Comparison of ENCODE assay signal across 3 cellular contexts in genomic region chr10:71245420-71246325, GRCh38.
TF ChIP-seq lines count a peak whose summit lies in the region.

No MANE protein-coding gene starts in this region.

TF ChIP-seq in SK-N-SH, 30 proteins besides CTCF, POLR2A, EP300 and RAD21:
- TF ChIP-seq FOXM1 (IDR thresholded peaks at IDR 0.05; ENCODE audit: low read depth) (no peak), FOXJ3 (CRISPR knock-in tag; IDR thresholded peaks at IDR 0.05) (no peak), PBX3 (IDR thresholded peaks at IDR 0.05) (no peak), USF1 (IDR thresholded peaks at IDR 0.05; ENCODE audit: borderline replicate concordance, low read depth) (no peak), TCF12 (IDR thresholded peaks at IDR 0.05) (no peak), RXRA (IDR thresholded peaks at IDR 0.05; ENCODE audit: borderline replicate concordance, low read depth) (no peak), POLR2AphosphoS5 (IDR thresholded peaks at IDR 0.05; ENCODE audit: low read depth, low read length) (no peak), TAF1 (IDR thresholded peaks at IDR 0.05; ENCODE audit: borderline replicate concordance, low read depth, low read length) (no peak), SMC3 (IDR thresholded peaks at IDR 0.05; ENCODE audit: low read depth, low read length) (no peak), GATA2 (CRISPR knock-in tag; IDR thresholded peaks at IDR 0.05) (no peak), NRF1 (IDR thresholded peaks at IDR 0.05; ENCODE audit: low read depth, low read length) (no peak), ELF1 (IDR thresholded peaks at IDR 0.05) (no peak), RFX5 (IDR thresholded peaks at IDR 0.05; ENCODE audit: low read length) (no peak), EZH2phosphoT487 (IDR thresholded peaks at IDR 0.05; ENCODE audit: borderline replicate concordance, low read depth) (no peak), CHD2 (IDR thresholded peaks at IDR 0.05; ENCODE audit: low read length, partially characterized antibody) (no peak), ZBTB33 (IDR thresholded peaks at IDR 0.05; ENCODE audit: borderline replicate concordance, low read depth) (no peak), MXI1 (IDR thresholded peaks at IDR 0.05; ENCODE audit: low read depth, low read length) (no peak), JUND (IDR thresholded peaks at IDR 0.05) (no peak)

TF ChIP-seq in SK-N-SH treated with all-trans-retinoic acid at 6 μM for 48 hours, 23 proteins besides CTCF, POLR2A, EP300 and RAD21:
- TF ChIP-seq OSR1 (CRISPR knock-in tag; IDR thresholded peaks at IDR 0.05) (no peak), PPARA (CRISPR knock-in tag; IDR thresholded peaks at IDR 0.05; ENCODE audit: borderline replicate concordance) (no peak), BACH2 (CRISPR knock-in tag; IDR thresholded peaks at IDR 0.05; ENCODE audit: borderline replicate concordance) (no peak), ISL1 (CRISPR knock-in tag; IDR thresholded peaks at IDR 0.05) (no peak), RARB (CRISPR knock-in tag; IDR thresholded peaks at IDR 0.05) (no peak), ZNF8 (CRISPR knock-in tag; IDR thresholded peaks at IDR 0.05) (no peak), PATZ1 (CRISPR knock-in tag; IDR thresholded peaks at IDR 0.05; ENCODE audit: borderline replicate concordance) (no peak), TSHZ2 (CRISPR knock-in tag; IDR thresholded peaks at IDR 0.05) (no peak), ESRRG (CRISPR knock-in tag; IDR thresholded peaks at IDR 0.05) (no peak), TCF4 (CRISPR knock-in tag; IDR thresholded peaks at IDR 0.05; ENCODE audit: borderline replicate concordance) (no peak), ARNTL (CRISPR knock-in tag; IDR thresholded peaks at IDR 0.05; ENCODE audit: borderline replicate concordance, low read depth) (no peak)
TF ChIP-seq in SK-N-SH treated with all-trans-retinoic acid at 6 μM for 48 hours: peak in this region for 0.

TF ChIP-seq in H1, 55 proteins besides CTCF, POLR2A, EP300 and RAD21:
- TF ChIP-seq POU5F1 (IDR thresholded peaks at IDR 0.05; ENCODE audit: low read depth, low read length) (no peak), ATF2 (IDR thresholded peaks at IDR 0.05; ENCODE audit: low read length) (no peak), CBX5 (IDR thresholded peaks at IDR 0.05; ENCODE audit: low read depth, low read length) (no peak), CREB1 (IDR thresholded peaks at IDR 0.05) (no peak), POLR2AphosphoS5 (IDR thresholded peaks at IDR 0.05; ENCODE audit: low read depth, low read length) (no peak), CTBP2 (IDR thresholded peaks at IDR 0.05; ENCODE audit: borderline replicate concordance, insufficient read depth, insufficient read length, low read length) (no peak), SUZ12 (IDR thresholded peaks at IDR 0.05; ENCODE audit: low read length) (no peak), EGR1 (IDR thresholded peaks at IDR 0.05; ENCODE audit: borderline replicate concordance, low read depth, low read length) (no peak), ZNF274 (IDR thresholded peaks at IDR 0.05; ENCODE audit: borderline replicate concordance, extremely low read depth, low read length) (no peak)
